11 cellular contexts compared by ENCODE assay signal in genomic region chr2:190911813-190912212, GRCh38. TPM values are rescaled to one million over a fixed set of nuclear protein-coding genes. Genes with fewer than 3 reads are reported as not detected.
A peak's percentile ranks its signal among the peaks of the same experiment; 100 is the strongest.
DNase-seq lines count a peak whose midpoint lies in the region; ATAC-seq and TF ChIP-seq lines count a peak whose summit lies in the region.
"Had no signal": no experiment of that assay in that cellular context is flagged by ENCODE, and none has a peak within 500 bp of the region (broad histone marks: within the 10 kb centered on the region; RNA-seq: fewer than 3 reads in every experiment).

No MANE protein-coding gene starts in this region.

- no peaks in the 10 kb centered on the region for H3K9me3 Mint-ChIP-seq in activated T-helper 17 cell treated with anti-CD3 and anti-CD28 coated beads, Interleukin-2, amount 50 U/mL, for 72 hours

- no peaks in the 10 kb centered on the region for H3K27me3 Mint-ChIP-seq in activated T-helper 17 cell treated with anti-CD3 and anti-CD28 coated beads, Interleukin-2, amount 50 U/mL, for 72 hours

- in situ Hi-C loops in ACHN (cut with HindIII; ENCODE audit: low pct_ligation_motif_present, low pct_unique_long_range_greater_than_20kb, low sequenced_read_pairs): no loop called here

- peaks cover 95% of the 10 kb centered on the region for H3K36me3 Mint-ChIP-seq in activated T-helper 17 cell treated with anti-CD3 and anti-CD28 coated beads, Interleukin-2, amount 50 U/mL, for 72 hours (ENCODE audit: low read depth)

- intact Hi-C loops in lower lobe of right lung (cut with DNase I): no loop called here

- H3K27ac ChIP-seq in lower lobe of right lung: no peak overlapping the region
- H3K27ac ChIP-seq: BLaER1 treated with 17β-estradiol and CSF1 and Interleukin-3, amounts not matched to agents 10 nM and 100 nM; parathyroid adenoma; tibial nerve had no signal

- H3K4me3 Mint-ChIP-seq in activated T-helper 17 cell treated with anti-CD3 and anti-CD28 coated beads, Interleukin-2, amount 50 U/mL, for 72 hours: peak overlapping the region; percentile 43

- DNase-seq in ACHN (peak; percentile 84), GM19238 (ENCODE audit: insufficient read length, low spot score) (peak; percentile 4), DMS153 treated with DMSO at 0.1 percent for 48 hours (lab: John Stamatoyannopoulos, UW; ENCODE audit: unreplicated experiment) (no peak), NCI-H2196 (lab: John Stamatoyannopoulos, UW; ENCODE audit: unreplicated experiment) (no peak), AML-193 (lab: John Stamatoyannopoulos, UW) (no peak), lower lobe of right lung (no peak)

- H3K36me3 ChIP-seq in lower lobe of right lung: peaks cover 40% of the 10 kb centered on the region

- peaks cover 16% of the 10 kb centered on the region for H3K4me1 Mint-ChIP-seq in activated T-helper 17 cell treated with anti-CD3 and anti-CD28 coated beads, Interleukin-2, amount 50 U/mL, for 72 hours

- no peak overlapping the region for H3K4me3 ChIP-seq in lower lobe of right lung
- H3K4me3 ChIP-seq: BLaER1 treated with 17β-estradiol and CSF1 and Interleukin-3, amounts not matched to agents 10 nM and 100 nM; tibial nerve had no signal

- H3K9me3 ChIP-seq in lower lobe of right lung: no peaks in the 10 kb centered on the region
- H3K9me3 ChIP-seq: BLaER1 treated with 17β-estradiol and CSF1 and Interleukin-3, amounts not matched to agents 10 nM and 100 nM; tibial nerve had no signal

- H3K27me3 ChIP-seq in lower lobe of right lung (ENCODE audit: low read depth): no peaks in the 10 kb centered on the region
- H3K27me3 ChIP-seq: BLaER1 treated with 17β-estradiol and CSF1 and Interleukin-3, amounts not matched to agents 10 nM and 100 nM; tibial nerve had no signal

- H3K27ac Mint-ChIP-seq in activated T-helper 17 cell treated with anti-CD3 and anti-CD28 coated beads, Interleukin-2, amount 50 U/mL, for 72 hours: peak overlapping the region; percentile 53

- ATAC-seq in HG02973 (IDR thresholded peaks at IDR 0.05; ENCODE audit: unreplicated experiment): peak; percentile 84
- ATAC-seq in activated T-helper 17 cell treated with anti-CD3 and anti-CD28 coated beads, Interleukin-2, amount 50 U/mL, for 72 hours (replicated peaks): peak; percentile 90
- ATAC-seq in lower lobe of right lung: no peak

- H3K4me1 ChIP-seq in lower lobe of right lung: no peaks in the 10 kb centered on the region
- H3K4me1 ChIP-seq: BLaER1 treated with 17β-estradiol and CSF1 and Interleukin-3, amounts not matched to agents 10 nM and 100 nM; parathyroid adenoma had no signal

- TF ChIP-seq CTCF in lower lobe of right lung (IDR thresholded peaks at IDR 0.05): no peak

RNA-seq across cellular contexts. Expression of gene GLS, which starts 31.2 kb away (rescaled TPM):
- 100 to 1,000 TPM; 280 to 311 TPM for total RNA-seq in activated T-helper 17 cell treated with anti-CD3 and anti-CD28 coated beads, Interleukin-2, amount 50 U/mL, for 72 hours
- total RNA-seq in lower lobe of right lung: 180 TPM

Comparison
In these comparisons a context has a peak if more than half of its experiments do, and no peak if none do; other contexts are left out.
1. DNase-seq: peak in ACHN (single experiment) and GM19238 (single experiment); none in DMS153 treated with DMSO at 0.1 percent for 48 hours (single experiment), NCI-H2196 (single experiment), AML-193 (0 of 2) and lower lobe of right lung (single experiment).
2. ATAC-seq: peak in HG02973 (single experiment) and activated T-helper 17 cell treated with anti-CD3 and anti-CD28 coated beads, Interleukin-2, amount 50 U/mL, for 72 hours (single experiment); none in lower lobe of right lung (0 of 2).